ENCODE assay signal across 1 cellular context in genomic region chr15:51299187-51300015, GRCh38.
TF ChIP-seq lines count a peak whose summit lies in the region.

No MANE protein-coding gene starts in this region.

TF ChIP-seq in HepG2, 621 proteins besides CTCF, POLR2A, EP300 and RAD21 (continues in another document):
- TF ChIP-seq MTA3 (CRISPR knock-in tag; IDR thresholded peaks at IDR 0.05), result no peak
- TF ChIP-seq KLF12 (CRISPR knock-in tag; IDR thresholded peaks at IDR 0.05; ENCODE audit: borderline replicate concordance), result 0 out of 2 replicates have a peak, but pooled peaks have one; percentile 46
- 0 out of 2 replicates have a peak, but pooled peaks have one; percentile 41 for TF ChIP-seq USF2 (IDR thresholded peaks at IDR 0.05; ENCODE audit: low read depth, low read length)
- TF ChIP-seq USF2 (CRISPR knock-in tag; IDR thresholded peaks at IDR 0.05; ENCODE audit: borderline replicate concordance), result peak; percentile 73; the same call in 1 of the 2 replicates
- TF ChIP-seq ZNF121 (CRISPR knock-in tag; IDR thresholded peaks at IDR 0.05), result peak; percentile 53; the same call in 1 of the 2 replicates
- TF ChIP-seq KDM5B (CRISPR knock-in tag; IDR thresholded peaks at IDR 0.05; ENCODE audit: borderline replicate concordance), result no peak
- TF ChIP-seq WIZ (CRISPR knock-in tag; IDR thresholded peaks at IDR 0.05), result peak; percentile 55; the same call in 1 of the 2 replicates
- peak; percentile 83 for TF ChIP-seq ZNF263 (CRISPR knock-in tag; IDR thresholded peaks at IDR 0.05)
- 0 out of 2 replicates have a peak, but pooled peaks have one; percentile 60 for TF ChIP-seq ZNF670 (CRISPR knock-in tag; IDR thresholded peaks at IDR 0.05; ENCODE audit: borderline replicate concordance)
- no peak for TF ChIP-seq AGO1 (IDR thresholded peaks at IDR 0.05; ENCODE audit: low read depth, low read length, poor library complexity, severe bottlenecking)
- peak; percentile 45 for TF ChIP-seq FOXO1 (CRISPR knock-in tag; IDR thresholded peaks at IDR 0.05)
- TF ChIP-seq HMG20B (CRISPR knock-in tag; conservative IDR thresholded peaks at IDR 0.05), result peak; percentile 37; the same call in 1 of the 2 replicates
- no peak for TF ChIP-seq NFATC3 (CRISPR knock-in tag; IDR thresholded peaks at IDR 0.05)
- TF ChIP-seq HBP1 (CRISPR knock-in tag; IDR thresholded peaks at IDR 0.05; ENCODE audit: low read depth), result no peak; the same call in 1 of the 2 replicates
- 0 out of 2 replicates have a peak, but pooled peaks have one; percentile 26 for TF ChIP-seq SPEN (CRISPR knock-in tag; IDR thresholded peaks at IDR 0.05; ENCODE audit: low read depth)
- TF ChIP-seq SALL2 (CRISPR knock-in tag; IDR thresholded peaks at IDR 0.05), result no peak
- TF ChIP-seq ZKSCAN8 (CRISPR knock-in tag; IDR thresholded peaks at IDR 0.05; ENCODE audit: borderline replicate concordance), result peak; percentile 55
- TF ChIP-seq RERE (CRISPR knock-in tag; IDR thresholded peaks at IDR 0.05; ENCODE audit: low read depth), result peak; percentile 92
- peak; percentile 71 for TF ChIP-seq SAP130 (CRISPR knock-in tag; IDR thresholded peaks at IDR 0.05; ENCODE audit: low read depth)
- TF ChIP-seq DMTF1 (CRISPR knock-in tag; IDR thresholded peaks at IDR 0.05), result no peak
- TF ChIP-seq KDM3A (CRISPR knock-in tag; IDR thresholded peaks at IDR 0.05; ENCODE audit: low read depth), result no peak
- TF ChIP-seq REST (IDR thresholded peaks at IDR 0.05; ENCODE audit: borderline replicate concordance in 1 of 2, low read depth in 1 of 2, low read length in 2 of 2), result no peak
- no peak for TF ChIP-seq FLYWCH1 (CRISPR knock-in tag; IDR thresholded peaks at IDR 0.05)
- peak; percentile 37; the same call in 1 of the 2 replicates for TF ChIP-seq RAD51 (IDR thresholded peaks at IDR 0.05; ENCODE audit: borderline replicate concordance)
- no peak for TF ChIP-seq ZNF367 (CRISPR knock-in tag; IDR thresholded peaks at IDR 0.05; ENCODE audit: borderline replicate concordance)
- TF ChIP-seq ADNP (CRISPR knock-in tag; IDR thresholded peaks at IDR 0.05), result no peak
- no peak; the same call in 1 of the 2 replicates for TF ChIP-seq MXD4 (CRISPR knock-in tag; IDR thresholded peaks at IDR 0.05)
- TF ChIP-seq TMF1 (CRISPR knock-in tag; IDR thresholded peaks at IDR 0.05; ENCODE audit: low read depth), result 0 out of 2 replicates have a peak, but pooled peaks have one; percentile 46
- peak; percentile 34; the same call in 1 of the 2 replicates for TF ChIP-seq ZNF788 (CRISPR knock-in tag; IDR thresholded peaks at IDR 0.05; ENCODE audit: borderline replicate concordance)
- TF ChIP-seq ZNF691 (CRISPR knock-in tag; IDR thresholded peaks at IDR 0.05; ENCODE audit: borderline replicate concordance, low read depth), result 0 out of 2 replicates have a peak, but pooled peaks have one; percentile 51
- 0 out of 2 replicates have a peak, but pooled peaks have one; percentile 39 for TF ChIP-seq ZNF746 (CRISPR knock-in tag; IDR thresholded peaks at IDR 0.05)
- TF ChIP-seq XBP1 (CRISPR knock-in tag; IDR thresholded peaks at IDR 0.05), result no peak
- peak; percentile 15; the same call in 1 of the 2 replicates for TF ChIP-seq ZMYM3 (CRISPR knock-in tag; IDR thresholded peaks at IDR 0.05)
- 0 out of 2 replicates have a peak, but pooled peaks have one; percentile 23 for TF ChIP-seq MYC (CRISPR knock-in tag; IDR thresholded peaks at IDR 0.05; ENCODE audit: borderline replicate concordance)
- TF ChIP-seq ZNF772 (CRISPR knock-in tag; IDR thresholded peaks at IDR 0.05), result 0 out of 2 replicates have a peak, but pooled peaks have one; percentile 43
- TF ChIP-seq TRIM22 (IDR thresholded peaks at IDR 0.05), result no peak
- no peak for TF ChIP-seq SMARCC2 (IDR thresholded peaks at IDR 0.05)
- TF ChIP-seq ZMYM4 (CRISPR knock-in tag; IDR thresholded peaks at IDR 0.05), result peak; percentile 36
- peak; percentile 41; the same call in 1 of the 2 replicates for TF ChIP-seq NFIC (IDR thresholded peaks at IDR 0.05; ENCODE audit: low read length)
- TF ChIP-seq ZNF879 (CRISPR knock-in tag; IDR thresholded peaks at IDR 0.05), result no peak
- TF ChIP-seq TP53 (CRISPR knock-in tag; conservative IDR thresholded peaks at IDR 0.05), result no peak
- peak; percentile 68; the same call in 1 of the 2 replicates for TF ChIP-seq GFI1 (CRISPR knock-in tag; IDR thresholded peaks at IDR 0.05; ENCODE audit: borderline replicate concordance)
- peak; percentile 85 for TF ChIP-seq HHEX (CRISPR knock-in tag; IDR thresholded peaks at IDR 0.05)
- TF ChIP-seq SOX6 (IDR thresholded peaks at IDR 0.05), result no peak
- TF ChIP-seq SOX6 (CRISPR knock-in tag; IDR thresholded peaks at IDR 0.05), result peak; percentile 87
- TF ChIP-seq ZNF543 (CRISPR knock-in tag; IDR thresholded peaks at IDR 0.05), result no peak; the same call in 1 of the 2 replicates
- TF ChIP-seq MEIS1 (CRISPR knock-in tag; IDR thresholded peaks at IDR 0.05; ENCODE audit: borderline replicate concordance), result 0 out of 2 replicates have a peak, but pooled peaks have one; percentile 63
- peak; percentile 18; the same call in 1 of the 2 replicates for TF ChIP-seq DRAP1 (CRISPR knock-in tag; IDR thresholded peaks at IDR 0.05)
